31 cellular contexts compared by ENCODE assay signal in genomic region chr16:3347586-3347985, GRCh38. TPM values are rescaled to one million over a fixed set of nuclear protein-coding genes. Genes with fewer than 3 reads are reported as not detected.
"Had no signal": no experiment of that assay in that cellular context is flagged by ENCODE, and none has a peak within 500 bp of the region (broad histone marks: within the 10 kb centered on the region; RNA-seq: fewer than 3 reads in every experiment).

No MANE protein-coding gene starts in this region.

- ATAC-seq: activated CD8-positive, alpha-beta memory T cell treated with anti-CD3 and anti-CD28 coated beads, Interleukin-2, amount 10 ng/mL, durations not matched to agents 7 days and 5 days; SK-N-SH treated with all-trans-retinoic acid at 6 μM for 48 hours; WTC11 had no signal

- H3K4me3 ChIP-seq: K562, Peyer's patch, SJCRH30 had no signal

- H3K27ac ChIP-seq: Peyer's patch, RWPE1, SJCRH30 had no signal

- H3K27ac Mint-ChIP-seq: activated CD8-positive, alpha-beta memory T cell treated with anti-CD3 and anti-CD28 coated beads, Interleukin-2, amount 10 ng/mL, durations not matched to agents 7 days and 5 days; activated naive CD8-positive, alpha-beta T cell; activated T-cell treated with anti-CD3 and anti-CD28 coated beads, Interleukin-2, amount 50 U/mL, for 24 hours; activated T-helper 1 cell treated with anti-CD3 and anti-CD28 coated beads, Interleukin-12 subunit alpha, Interleukin-12 subunit beta, Interleukin-2, Interleukin-4 antibody, amounts not matched to agents 30 ng/mL and 10 ng/mL and 1 ng/mL, durations not matched to agents 14 hours and 24 hours and 36 hours; brain; T-helper 1 cell treated with Interleukin-12 subunit alpha and Interleukin-12 subunit beta and Interleukin-4 antibody, amounts not matched to agents 30 μg/mL and 1 μg/mL, for 36 hours; WTC11 had no signal

- H3K4me1 ChIP-seq: Peyer's patch had no signal

- H3K9me3 Mint-ChIP-seq: activated T-cell treated with anti-CD3 and anti-CD28 coated beads, Interleukin-2, amount 50 U/mL, for 24 hours had no signal

- H3K36me3 ChIP-seq: Peyer's patch, SJCRH30 had no signal

- H3K27me3 ChIP-seq: Peyer's patch, SJCRH30 had no signal

- H3K27me3 Mint-ChIP-seq: activated CD8-positive, alpha-beta memory T cell treated with anti-CD3 and anti-CD28 coated beads, Interleukin-2, amount 10 ng/mL, durations not matched to agents 7 days and 5 days; activated naive CD8-positive, alpha-beta T cell; activated T-cell treated with anti-CD3 and anti-CD28 coated beads, Interleukin-2, amount 50 U/mL, for 24 hours had no signal

- H3K4me3 Mint-ChIP-seq: activated CD8-positive, alpha-beta memory T cell treated with anti-CD3 and anti-CD28 coated beads, Interleukin-2, amount 10 ng/mL, durations not matched to agents 7 days and 5 days; activated naive CD8-positive, alpha-beta T cell; activated T-cell treated with anti-CD3 and anti-CD28 coated beads, Interleukin-2, amount 50 U/mL, for 24 hours; activated T-helper 1 cell treated with anti-CD3 and anti-CD28 coated beads, Interleukin-12 subunit alpha, Interleukin-12 subunit beta, Interleukin-2, Interleukin-4 antibody, amounts not matched to agents 30 ng/mL and 10 ng/mL and 1 ng/mL, durations not matched to agents 14 hours and 24 hours and 36 hours; brain; T-helper 1 cell treated with Interleukin-12 subunit alpha and Interleukin-12 subunit beta and Interleukin-4 antibody, amounts not matched to agents 30 μg/mL and 1 μg/mL, for 36 hours; WTC11 had no signal

- DNase-seq: activated CD4-positive, alpha-beta T cell treated with anti-CD3 and anti-CD28 coated beads for 48 hours; activated CD4-positive, alpha-beta T cell treated with anti-CD3 and anti-CD28 coated beads, Interleukin-2, amount 50 U/mL, for 48 hours; activated CD4-positive, CD25-positive, alpha-beta regulatory T cell treated with anti-CD3 and anti-CD28 coated beads, Interleukin-2, amount 50 U/mL, for 72 hours; activated CD8-positive, alpha-beta memory T cell treated with anti-CD3 and anti-CD28 coated beads, Interleukin-2, amount 10 ng/mL, durations not matched to agents 7 days and 5 days; activated effector memory CD4-positive, alpha-beta T cell treated with Interleukin-2 at 50 U/mL for 16 hours; activated naive CD4-positive, alpha-beta T cell; activated T-cell treated with anti-CD3 and anti-CD28 coated beads, Interleukin-2, amount 50 U/mL, for 24 hours; amygdala; Kasumi-1; NCI-H1092; NCI-H1417 treated with DMSO at 0.1 percent for 48 hours; NCI-H1694; NCI-H2029; NCI-H2107; NCI-H2171 treated with DMSO at 0.1 percent for 48 hours; NCI-H226; NCI-H510A; NCI-H526 treated with DMSO at 0.1 percent for 48 hours; Peyer's patch; Right ventricle myocardium superior; SJCRH30; T-helper 9 cell had no signal

- H3K36me3 Mint-ChIP-seq: brain had no signal

- H3K4me1 Mint-ChIP-seq: activated CD8-positive, alpha-beta memory T cell treated with anti-CD3 and anti-CD28 coated beads, Interleukin-2, amount 10 ng/mL, durations not matched to agents 7 days and 5 days; brain; WTC11 had no signal

- H3K9me3 ChIP-seq: Peyer's patch, SJCRH30 had no signal

RNA-seq across cellular contexts. Expression of gene OR2C1, which starts 8.1 kb away (rescaled TPM):
- total RNA-seq: activated CD8-positive, alpha-beta memory T cell treated with anti-CD3 and anti-CD28 coated beads, Interleukin-2, amount 10 ng/mL, durations not matched to agents 7 days and 5 days; activated T-helper 1 cell treated with anti-CD3 and anti-CD28 coated beads, Interleukin-12 subunit alpha, Interleukin-12 subunit beta, Interleukin-2, Interleukin-4 antibody, amounts not matched to agents 30 ng/mL and 10 ng/mL and 1 ng/mL, durations not matched to agents 14 hours and 24 hours and 36 hours; astrocyte; K562; Peyer's patch; Right ventricle myocardium superior; SJCRH30; WTC11 had no signal
- polyA plus RNA-seq: K562 had no signal
